9 cellular contexts compared by ENCODE assay signal in the genomic region with DNA sequence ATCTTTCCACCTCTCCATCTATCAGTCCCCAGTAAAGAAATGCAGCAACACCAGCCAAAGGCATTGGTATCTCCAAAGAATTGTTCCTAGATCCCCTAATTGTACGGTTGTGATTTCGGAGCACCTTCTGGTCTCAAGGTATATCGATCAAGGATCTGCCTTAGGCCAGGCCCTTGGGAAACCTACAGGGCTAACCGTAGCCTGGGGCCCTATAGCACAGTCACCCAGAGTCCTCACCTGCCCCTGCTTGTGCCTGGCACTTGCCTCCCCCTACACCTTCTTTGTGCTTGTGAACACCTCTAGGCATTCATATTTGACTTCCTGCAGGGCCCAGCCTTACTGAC. TPM values are rescaled to one million over a fixed set of nuclear protein-coding genes. Genes with fewer than 3 reads are reported as not detected.
A peak's percentile ranks its signal among the peaks of the same experiment; 100 is the strongest.
DNase-seq lines count a peak whose midpoint lies in the region; ATAC-seq lines count a peak whose summit lies in the region.
"Had no signal": no experiment of that assay in that cellular context is flagged by ENCODE, and none has a peak within 500 bp of the region (broad histone marks: within the 10 kb centered on the region; RNA-seq: fewer than 3 reads in every experiment).

No MANE protein-coding gene starts in this region.

- intact Hi-C loops in activated CD4-positive, alpha-beta T cell treated with anti-CD3 and anti-CD28 coated beads, Interleukin-2, amount 10 ng/mL, durations not matched to agents 24 days and 14 days (cut with micrococcal nuclease), result no loop called here

- POLR2A ChIA-PET in activated naive CD8-positive, alpha-beta T cell treated with anti-CD3 and anti-CD28 coated beads, Interleukin-2, amount 10 ng/mL, durations not matched to agents 7 days and 5 days (lab: Charles Lee), result interaction anchor here (0.8 to 7.9 kb wide), 8 partner anchors 13 to 108 kb away, joined by 3 to 149 read pairs (median 4); a partner anchor contains a TSS

- H3K27me3 Mint-ChIP-seq in activated CD4-positive, alpha-beta T cell treated with anti-CD3 and anti-CD28 coated beads, Interleukin-2, amount 10 ng/mL, durations not matched to agents 24 days and 14 days, result peaks cover 4% of the 10 kb centered on the region
- peaks cover 2% of the 10 kb centered on the region for H3K27me3 Mint-ChIP-seq in activated naive CD8-positive, alpha-beta T cell treated with anti-CD3 and anti-CD28 coated beads, Interleukin-2, amount 10 ng/mL, durations not matched to agents 7 days and 5 days

- H3K9me3 Mint-ChIP-seq in activated CD4-positive, alpha-beta T cell treated with anti-CD3 and anti-CD28 coated beads, Interleukin-2, amount 10 ng/mL, durations not matched to agents 24 days and 14 days, result no peaks in the 10 kb centered on the region
- no peaks in the 10 kb centered on the region for H3K9me3 Mint-ChIP-seq in activated naive CD8-positive, alpha-beta T cell treated with anti-CD3 and anti-CD28 coated beads, Interleukin-2, amount 10 ng/mL, durations not matched to agents 7 days and 5 days

- no peak for ATAC-seq in activated naive CD8-positive, alpha-beta T cell treated with anti-CD3 and anti-CD28 coated beads, Interleukin-2, amount 10 ng/mL, durations not matched to agents 7 days and 5 days (ENCODE audit: low read depth)
- no peak for ATAC-seq in activated CD4-positive, CD25-positive, alpha-beta regulatory T cell treated with anti-CD3 and anti-CD28 coated beads, Interleukin-2, amount 50 U/mL, for 24 hours

- peaks cover 53% of the 10 kb centered on the region for H3K36me3 Mint-ChIP-seq in activated CD4-positive, alpha-beta T cell treated with anti-CD3 and anti-CD28 coated beads, Interleukin-2, amount 10 ng/mL, durations not matched to agents 24 days and 14 days (ENCODE audit: low read depth)
- H3K36me3 Mint-ChIP-seq in activated naive CD8-positive, alpha-beta T cell treated with anti-CD3 and anti-CD28 coated beads, Interleukin-2, amount 10 ng/mL, durations not matched to agents 7 days and 5 days, result peaks cover 28% of the 10 kb centered on the region

- no peak for DNase-seq in activated CD4-positive, alpha-beta T cell treated with anti-CD3 and anti-CD28 coated beads, Interleukin-2, amount 10 ng/mL, durations not matched to agents 24 days and 14 days
- DNase-seq in activated CD4-positive, alpha-beta T cell treated with anti-CD3 and anti-CD28 coated beads, Interleukin-2, amount 50 U/mL, for 4 hours, result no peak
- DNase-seq in activated naive CD8-positive, alpha-beta T cell treated with anti-CD3 and anti-CD28 coated beads, Interleukin-2, amount 10 ng/mL, durations not matched to agents 7 days and 5 days, result no peak
- DNase-seq in iPS-NIHi7 (ENCODE audit: extremely low spot score), result peak; percentile 26
- peak in 1 of 49 donors; percentile 29 for DNase-seq in substantia nigra (lab: John Stamatoyannopoulos, UW)
- no peak for DNase-seq in NCI-H524 treated with DMSO at 0.1 percent for 48 hours (lab: John Stamatoyannopoulos, UW)
- DNase-seq in NCI-H524 (lab: John Stamatoyannopoulos, UW), result no peak
- DNase-seq: activated gamma-delta T cell treated with Interleukin-2 at 50 U/mL for 16 hours had no signal

- peak overlapping the region; percentile 34 for H3K4me3 Mint-ChIP-seq in activated CD4-positive, alpha-beta T cell treated with anti-CD3 and anti-CD28 coated beads, Interleukin-2, amount 10 ng/mL, durations not matched to agents 24 days and 14 days
- H3K4me3 Mint-ChIP-seq in activated naive CD8-positive, alpha-beta T cell treated with anti-CD3 and anti-CD28 coated beads, Interleukin-2, amount 10 ng/mL, durations not matched to agents 7 days and 5 days, result peak overlapping the region; percentile 39

- H3K4me1 Mint-ChIP-seq in activated CD4-positive, alpha-beta T cell treated with anti-CD3 and anti-CD28 coated beads, Interleukin-2, amount 10 ng/mL, durations not matched to agents 24 days and 14 days, result peaks cover 42% of the 10 kb centered on the region
- H3K4me1 Mint-ChIP-seq in activated naive CD8-positive, alpha-beta T cell treated with anti-CD3 and anti-CD28 coated beads, Interleukin-2, amount 10 ng/mL, durations not matched to agents 7 days and 5 days, result peaks cover 37% of the 10 kb centered on the region

- H3K27ac Mint-ChIP-seq in activated CD4-positive, alpha-beta T cell treated with anti-CD3 and anti-CD28 coated beads, Interleukin-2, amount 10 ng/mL, durations not matched to agents 24 days and 14 days, result peak overlapping the region; percentile 70
- H3K27ac Mint-ChIP-seq in activated naive CD8-positive, alpha-beta T cell treated with anti-CD3 and anti-CD28 coated beads, Interleukin-2, amount 10 ng/mL, durations not matched to agents 7 days and 5 days, result peak overlapping the region; percentile 51

- H3K27ac ChIP-seq in substantia nigra (ENCODE audit: low read depth, low read length, poor library complexity, severe bottlenecking), result peak overlapping the region; percentile 80

RNA-seq across cellular contexts. Expression of a gene that starts 16.8 kb away (rescaled TPM):
- 92.3 and 101 TPM in 2 replicates for total RNA-seq in activated CD4-positive, alpha-beta T cell treated with anti-CD3 and anti-CD28 coated beads, Interleukin-2, amount 10 ng/mL, durations not matched to agents 24 days and 14 days
- 100 to 1,000 TPM; 128 to 152 TPM for total RNA-seq in activated naive CD8-positive, alpha-beta T cell treated with anti-CD3 and anti-CD28 coated beads, Interleukin-2, amount 10 ng/mL, durations not matched to agents 7 days and 5 days

RNA-seq across cellular contexts. Expression of a gene that starts 20.6 kb away (rescaled TPM):
- total RNA-seq in activated CD4-positive, alpha-beta T cell treated with anti-CD3 and anti-CD28 coated beads, Interleukin-2, amount 10 ng/mL, durations not matched to agents 24 days and 14 days, result 75.0 and 78.7 TPM in 2 replicates
- 100 to 1,000 TPM; 129 to 130 TPM for total RNA-seq in activated naive CD8-positive, alpha-beta T cell treated with anti-CD3 and anti-CD28 coated beads, Interleukin-2, amount 10 ng/mL, durations not matched to agents 7 days and 5 days

RNA-seq across cellular contexts. Expression of a gene that starts 21.9 kb away (rescaled TPM):
- 208 and 211 TPM in 2 replicates for total RNA-seq in activated CD4-positive, alpha-beta T cell treated with anti-CD3 and anti-CD28 coated beads, Interleukin-2, amount 10 ng/mL, durations not matched to agents 24 days and 14 days
- total RNA-seq in activated naive CD8-positive, alpha-beta T cell treated with anti-CD3 and anti-CD28 coated beads, Interleukin-2, amount 10 ng/mL, durations not matched to agents 7 days and 5 days, result 10 to 100 TPM; 47.2 to 56.8 TPM

RNA-seq across cellular contexts. Expression of a gene that starts 37.2 kb away (rescaled TPM):
- total RNA-seq in activated CD4-positive, alpha-beta T cell treated with anti-CD3 and anti-CD28 coated beads, Interleukin-2, amount 10 ng/mL, durations not matched to agents 24 days and 14 days, result 4.7 and 5.7 TPM in 2 replicates
- total RNA-seq in activated naive CD8-positive, alpha-beta T cell treated with anti-CD3 and anti-CD28 coated beads, Interleukin-2, amount 10 ng/mL, durations not matched to agents 7 days and 5 days, result 10 to 100 TPM; 15.7 to 16.5 TPM

RNA-seq across cellular contexts. Expression of a gene that starts 51.0 kb away (rescaled TPM):
- total RNA-seq in activated CD4-positive, alpha-beta T cell treated with anti-CD3 and anti-CD28 coated beads, Interleukin-2, amount 10 ng/mL, durations not matched to agents 24 days and 14 days, result 20.9 and 21.4 TPM in 2 replicates
- total RNA-seq in activated naive CD8-positive, alpha-beta T cell treated with anti-CD3 and anti-CD28 coated beads, Interleukin-2, amount 10 ng/mL, durations not matched to agents 7 days and 5 days, result 10 to 100 TPM; 39.5 to 46.4 TPM
